In genomic region chr1:171849245-171849898, GRCh38 we compare ENCODE assay signal across 8 cellular contexts.
"Had no signal": no experiment of that assay in that cellular context is flagged by ENCODE, and none has a peak within 500 bp of the region (broad histone marks: within the 10 kb centered on the region; RNA-seq: fewer than 3 reads in every experiment).

No MANE protein-coding gene starts in this region.

- FAIRE-seq: G401.6, GM12878, GM12891, GM12892, GM18507, GM19239 had no signal

- ATAC-seq: GM12878 had no signal

- H3K4me3 ChIP-seq: GM12878 had no signal

- DNase-seq: GDM1, GF-D8 had no signal
